13 cellular contexts compared by ENCODE assay signal in genomic region chr16:718922-719321, GRCh38. TPM values are rescaled to one million over a fixed set of nuclear protein-coding genes. Genes with fewer than 3 reads are reported as not detected.
DNase-seq lines count a peak whose midpoint lies in the region; ATAC-seq and TF ChIP-seq lines count a peak whose summit lies in the region.
"Had no signal": no experiment of that assay in that cellular context is flagged by ENCODE, and none has a peak within 500 bp of the region (broad histone marks: within the 10 kb centered on the region; RNA-seq: fewer than 3 reads in every experiment).

No MANE protein-coding gene starts in this region.

- H3K27me3 ChIP-seq in endodermal cell (ENCODE audit: control insufficient read depth, insufficient read depth, low read length, poor library complexity, severe bottlenecking) = peaks cover 15% of the 10 kb centered on the region
- H3K27me3 ChIP-seq: vagina had no signal

- no peaks in the 10 kb centered on the region for H3K9me3 ChIP-seq in endodermal cell (ENCODE audit: control insufficient read depth, low read length)
- H3K9me3 ChIP-seq: vagina had no signal

- 80 to 88% methylated on average over 1 to 6 of the region's 6 CpGs for WGBS in endodermal cell (ENCODE audit: insufficient coverage in 1 of 2, insufficient read length in 1 of 2), 2 experiments

- H3K9me3 Mint-ChIP-seq in activated naive CD4-positive, alpha-beta T cell treated with anti-CD3 and anti-CD28 coated beads, Interleukin-2, amount 10 ng/mL, durations not matched to agents 7 days and 5 days = no peaks in the 10 kb centered on the region
- H3K9me3 Mint-ChIP-seq in endodermal cell = no peaks in the 10 kb centered on the region

- CTCF ChIA-PET in activated naive CD4-positive, alpha-beta T cell treated with anti-CD3 and anti-CD28 coated beads, Interleukin-2, amount 10 ng/mL, durations not matched to agents 7 days and 5 days (lab: Charles Lee) = interaction anchor here (1.0 to 1.7 kb wide), 4 partner anchors 16 to 68 kb away, joined by 3 to 6 read pairs (median 4); no protein-coding TSS in a partner anchor

- H3K9ac ChIP-seq in endodermal cell (ENCODE audit: extremely low read depth, low read length, poor library complexity, severe bottlenecking) = no peak overlapping the region

- peaks cover 27% of the 10 kb centered on the region for H3K4me1 Mint-ChIP-seq in activated naive CD4-positive, alpha-beta T cell treated with anti-CD3 and anti-CD28 coated beads, Interleukin-2, amount 10 ng/mL, durations not matched to agents 7 days and 5 days
- H3K4me1 Mint-ChIP-seq in endodermal cell = peaks cover 9% of the 10 kb centered on the region

- H3K4me3 ChIP-seq in endodermal cell (ENCODE audit: low read length) = no peak overlapping the region
- H3K4me3 ChIP-seq: smooth muscle cell, vagina had no signal

- ATAC-seq in HG02571 (IDR thresholded peaks at IDR 0.05; ENCODE audit: unreplicated experiment) (no peak), GM21737 (IDR thresholded peaks at IDR 0.05; ENCODE audit: unreplicated experiment) (no peak), GM18861 (IDR thresholded peaks at IDR 0.05; ENCODE audit: unreplicated experiment) (no peak)

- DNase-seq in activated naive CD4-positive, alpha-beta T cell treated with anti-CD3 and anti-CD28 coated beads, Interleukin-2, amount 10 ng/mL, durations not matched to agents 7 days and 5 days = no peak
- DNase-seq in activated naive CD4-positive, alpha-beta T cell (lab: John Stamatoyannopoulos, UW) = no peak
- DNase-seq in endodermal cell (no peak), substantia nigra (lab: John Stamatoyannopoulos, UW) (no peak)
- DNase-seq: activated effector memory CD4-positive, alpha-beta T cell treated with Interleukin-2 at 50 U/mL for 16 hours; NCI-H446 treated with DMSO at 0.1 percent for 48 hours; SHP77 had no signal

- peaks cover 8% of the 10 kb centered on the region for H3K4me1 ChIP-seq in endodermal cell (ENCODE audit: control insufficient read depth, insufficient read depth, low read length)

- no peaks in the 10 kb centered on the region for H3K36me3 Mint-ChIP-seq in activated naive CD4-positive, alpha-beta T cell treated with anti-CD3 and anti-CD28 coated beads, Interleukin-2, amount 10 ng/mL, durations not matched to agents 7 days and 5 days
- no peaks in the 10 kb centered on the region for H3K36me3 Mint-ChIP-seq in endodermal cell (ENCODE audit: low read depth)

- H3K27ac Mint-ChIP-seq in activated naive CD4-positive, alpha-beta T cell treated with anti-CD3 and anti-CD28 coated beads, Interleukin-2, amount 10 ng/mL, durations not matched to agents 7 days and 5 days = no peak overlapping the region
- H3K27ac Mint-ChIP-seq in endodermal cell = no peak overlapping the region

- H3K36me3 ChIP-seq in endodermal cell (ENCODE audit: control insufficient read depth, insufficient read depth, low read length) = no peaks in the 10 kb centered on the region
- H3K36me3 ChIP-seq: vagina had no signal

- peak overlapping the region; percentile 10 for H3K4me3 Mint-ChIP-seq in activated naive CD4-positive, alpha-beta T cell treated with anti-CD3 and anti-CD28 coated beads, Interleukin-2, amount 10 ng/mL, durations not matched to agents 7 days and 5 days
- peak overlapping the region; percentile 67 for H3K4me3 Mint-ChIP-seq in endodermal cell

- peaks cover 75% of the 10 kb centered on the region for H3K27me3 Mint-ChIP-seq in activated naive CD4-positive, alpha-beta T cell treated with anti-CD3 and anti-CD28 coated beads, Interleukin-2, amount 10 ng/mL, durations not matched to agents 7 days and 5 days
- peaks cover 12% of the 10 kb centered on the region for H3K27me3 Mint-ChIP-seq in endodermal cell (ENCODE audit: insufficient read depth)

- no peak for TF ChIP-seq CTCF in VCaP (conservative IDR thresholded peaks at IDR 0.05)
- no peak for TF ChIP-seq CTCF in endodermal cell (conservative IDR thresholded peaks at IDR 0.05)

- peak overlapping the region; percentile 93 for H3K27ac ChIP-seq in VCaP
- no peak overlapping the region for H3K27ac ChIP-seq in endodermal cell (ENCODE audit: low read depth, low read length)
- H3K27ac ChIP-seq in substantia nigra (ENCODE audit: low read depth, low read length, poor library complexity, severe bottlenecking) = peak overlapping the region; percentile 98
- H3K27ac ChIP-seq: vagina had no signal

RNA-seq across cellular contexts. Expression of gene ANTKMT, which starts 2.0 kb away (rescaled TPM):
- 10 to 100 TPM; 36.9 to 40.6 TPM for total RNA-seq in endodermal cell
- 19.4 TPM for polyA plus RNA-seq in endodermal cell (2013, experiment 1 of 2)
- 22.1 TPM for polyA plus RNA-seq in endodermal cell (2013, experiment 2 of 2)

RNA-seq across cellular contexts. Expression of gene METRN, which starts 4.0 kb away (rescaled TPM):
- 10 to 100 TPM; 33.4 to 38.5 TPM for total RNA-seq in endodermal cell
- polyA plus RNA-seq in endodermal cell (2013, experiment 1 of 2) = 90.9 TPM
- polyA plus RNA-seq in endodermal cell (2013, experiment 2 of 2) = 95.7 TPM

RNA-seq across cellular contexts. Expression of gene CCDC78, which starts 7.3 kb away (rescaled TPM):
- 1 to 10 TPM; 6.5 to 8.1 TPM for total RNA-seq in endodermal cell
- 3.7 TPM for polyA plus RNA-seq in endodermal cell (2013, experiment 1 of 2)
- 3.1 TPM for polyA plus RNA-seq in endodermal cell (2013, experiment 2 of 2)

RNA-seq across cellular contexts. Expression of gene HAGHL, which starts 8.0 kb away (rescaled TPM):
- 10 to 100 TPM in 1 of 2 donors, 1 to 10 TPM in 1; 8.9 to 11.4 TPM for total RNA-seq in endodermal cell
- 7.5 TPM for polyA plus RNA-seq in endodermal cell (2013, experiment 1 of 2)
- polyA plus RNA-seq in endodermal cell (2013, experiment 2 of 2) = 6.2 TPM

RNA-seq across cellular contexts. Expression of gene FBXL16, which starts 13.3 kb away (rescaled TPM):
- 1 to 10 TPM in 1 of 2 donors, under 1 TPM in 1; 0.38 to 2.2 TPM for total RNA-seq in endodermal cell
- 4.7 TPM for polyA plus RNA-seq in endodermal cell (2013, experiment 1 of 2)
- polyA plus RNA-seq in endodermal cell (2013, experiment 2 of 2) = 3.9 TPM
